Comparison of ENCODE assay signal across 13 cellular contexts in genomic region chr1:184492543-184492942, GRCh38.
A peak's percentile ranks its signal among the peaks of the same experiment; 100 is the strongest.
DNase-seq lines count a peak whose midpoint lies in the region; ATAC-seq and TF ChIP-seq lines count a peak whose summit lies in the region.
"Had no signal": no experiment of that assay in that cellular context is flagged by ENCODE, and none has a peak within 500 bp of the region (broad histone marks: within the 10 kb centered on the region; RNA-seq: fewer than 3 reads in every experiment).

No MANE protein-coding gene starts in this region.

- intact Hi-C loops in activated CD8-positive, alpha-beta T cell treated with anti-CD3 and anti-CD28 coated beads for 36 hours (cut with micrococcal nuclease): no loop called here
- intact Hi-C loops in dendritic cell treated with granulocyte-macrophage colony-stimulating factor and Interleukin-4, amounts not matched to agents 40 ng/mL and 50 ng/mL, for 4 days (cut with micrococcal nuclease): no loop called here

- no peak for TF ChIP-seq CTCF in activated CD8-positive, alpha-beta T cell treated with anti-CD3 and anti-CD28 coated beads for 36 hours (IDR thresholded peaks at IDR 0.05)
- no peak for TF ChIP-seq CTCF in tibial nerve (IDR thresholded peaks at IDR 0.05)
- no peak for TF ChIP-seq CTCF in foreskin keratinocyte (conservative IDR thresholded peaks at IDR 0.05)

- H3K9me3 Mint-ChIP-seq in activated CD8-positive, alpha-beta T cell treated with anti-CD3 and anti-CD28 coated beads for 36 hours: no peaks in the 10 kb centered on the region
- H3K9me3 Mint-ChIP-seq in activated CD8-positive, alpha-beta T cell treated with anti-CD3 and anti-CD28 coated beads, Interleukin-2, amount 10 ng/mL, durations not matched to agents 7 days and 5 days (ENCODE audit: insufficient read depth): no peaks in the 10 kb centered on the region
- no peaks in the 10 kb centered on the region for H3K9me3 Mint-ChIP-seq in dendritic cell treated with granulocyte-macrophage colony-stimulating factor and Interleukin-4, amounts not matched to agents 40 ng/mL and 50 ng/mL, for 4 days
- H3K9me3 Mint-ChIP-seq: activated naive CD4-positive, alpha-beta T cell treated with anti-CD3 and anti-CD28 coated beads, Interleukin-2, amount 10 ng/mL, durations not matched to agents 7 days and 5 days had no signal

- H3K4me3 Mint-ChIP-seq in activated CD8-positive, alpha-beta T cell treated with anti-CD3 and anti-CD28 coated beads for 36 hours: no peak overlapping the region
- no peak overlapping the region for H3K4me3 Mint-ChIP-seq in activated CD8-positive, alpha-beta T cell treated with anti-CD3 and anti-CD28 coated beads, Interleukin-2, amount 10 ng/mL, durations not matched to agents 7 days and 5 days
- no peak overlapping the region for H3K4me3 Mint-ChIP-seq in dendritic cell treated with granulocyte-macrophage colony-stimulating factor and Interleukin-4, amounts not matched to agents 40 ng/mL and 50 ng/mL, for 4 days
- H3K4me3 Mint-ChIP-seq: activated naive CD4-positive, alpha-beta T cell treated with anti-CD3 and anti-CD28 coated beads, Interleukin-2, amount 10 ng/mL, durations not matched to agents 7 days and 5 days had no signal

- H3K27ac ChIP-seq in muscle layer of duodenum (ENCODE audit: low read length): peak overlapping the region; percentile 88
- peak overlapping the region in 3 of 4 donors; percentile 67 to 80 (median 68) for H3K27ac ChIP-seq in tibial nerve
- H3K27ac ChIP-seq in foreskin keratinocyte: no peak overlapping the region

- no peak for TF ChIP-seq POLR2A in tibial nerve (IDR thresholded peaks at IDR 0.05)

- H3K4me1 Mint-ChIP-seq in activated CD8-positive, alpha-beta T cell treated with anti-CD3 and anti-CD28 coated beads for 36 hours (ENCODE audit: low read depth): peaks cover 17% of the 10 kb centered on the region
- H3K4me1 Mint-ChIP-seq in activated CD8-positive, alpha-beta T cell treated with anti-CD3 and anti-CD28 coated beads, Interleukin-2, amount 10 ng/mL, durations not matched to agents 7 days and 5 days (ENCODE audit: low read depth): peaks cover 21% of the 10 kb centered on the region
- peaks cover 11% of the 10 kb centered on the region for H3K4me1 Mint-ChIP-seq in dendritic cell treated with granulocyte-macrophage colony-stimulating factor and Interleukin-4, amounts not matched to agents 40 ng/mL and 50 ng/mL, for 4 days (ENCODE audit: low read depth)

- no peaks in the 10 kb centered on the region for H3K36me3 Mint-ChIP-seq in activated CD8-positive, alpha-beta T cell treated with anti-CD3 and anti-CD28 coated beads for 36 hours (ENCODE audit: low read depth)
- H3K36me3 Mint-ChIP-seq in activated CD8-positive, alpha-beta T cell treated with anti-CD3 and anti-CD28 coated beads, Interleukin-2, amount 10 ng/mL, durations not matched to agents 7 days and 5 days (ENCODE audit: low read depth): no peaks in the 10 kb centered on the region
- H3K36me3 Mint-ChIP-seq in dendritic cell treated with granulocyte-macrophage colony-stimulating factor and Interleukin-4, amounts not matched to agents 40 ng/mL and 50 ng/mL, for 4 days (ENCODE audit: low read depth): no peaks in the 10 kb centered on the region
- H3K36me3 Mint-ChIP-seq: activated naive CD4-positive, alpha-beta T cell treated with anti-CD3 and anti-CD28 coated beads, Interleukin-2, amount 10 ng/mL, durations not matched to agents 7 days and 5 days had no signal

- no peak for DNase-seq in activated CD8-positive, alpha-beta T cell treated with anti-CD3 and anti-CD28 coated beads for 36 hours
- DNase-seq in activated CD8-positive, alpha-beta T cell treated with anti-CD3 and anti-CD28 coated beads, Interleukin-2, amount 10 ng/mL, durations not matched to agents 7 days and 5 days: no peak
- no peak for DNase-seq in tibial nerve (ENCODE audit: low spot score in 2 of 2)
- DNase-seq in NCI-H2196 (lab: John Stamatoyannopoulos, UW; ENCODE audit: unreplicated experiment): no peak
- DNase-seq in MV-4-11 (lab: John Stamatoyannopoulos, UW): no peak
- DNase-seq in foreskin keratinocyte: no peak
- DNase-seq: activated naive CD4-positive, alpha-beta T cell treated with anti-CD3 and anti-CD28 coated beads, Interleukin-2, amount 10 ng/mL, durations not matched to agents 7 days and 5 days; Kasumi-1; T-helper 2 cell; tibial artery had no signal

- no peak for ATAC-seq in activated CD8-positive, alpha-beta T cell treated with anti-CD3 and anti-CD28 coated beads for 36 hours
- ATAC-seq in activated CD8-positive, alpha-beta T cell treated with anti-CD3 and anti-CD28 coated beads, Interleukin-2, amount 10 ng/mL, durations not matched to agents 7 days and 5 days: no peak
- no peak for ATAC-seq in foreskin keratinocyte

- H3K4me3 ChIP-seq in muscle layer of duodenum (ENCODE audit: low read depth in 1 of 2, low read length in 2 of 2): no peak overlapping the region
- H3K4me3 ChIP-seq in tibial nerve: no peak overlapping the region
- H3K4me3 ChIP-seq: lung, tibial artery had no signal

- H3K27me3 ChIP-seq in muscle layer of duodenum (ENCODE audit: low read depth, low read length): no peaks in the 10 kb centered on the region
- no peaks in the 10 kb centered on the region for H3K27me3 ChIP-seq in tibial nerve
- H3K27me3 ChIP-seq in foreskin keratinocyte: no peaks in the 10 kb centered on the region
- H3K27me3 ChIP-seq: tibial artery had no signal

- H3K36me3 ChIP-seq in muscle layer of duodenum (ENCODE audit: control insufficient read depth in 1 of 2, insufficient read depth in 2 of 2, low read length in 2 of 2): no peaks in the 10 kb centered on the region
- no peaks in the 10 kb centered on the region for H3K36me3 ChIP-seq in tibial nerve
- H3K36me3 ChIP-seq: tibial artery had no signal

- TF ChIP-seq EP300 in tibial nerve (IDR thresholded peaks at IDR 0.05): no peak

- H3K4me1 ChIP-seq in muscle layer of duodenum (ENCODE audit: control insufficient read depth in 1 of 2, insufficient read depth in 2 of 2, low read length in 2 of 2) (peaks cover 24 to 32% of the 10 kb centered on the region in 2 donors), tibial nerve (peaks cover 0 to 48% (median 31%) of the 10 kb centered on the region in 4 donors), foreskin keratinocyte (peaks cover 18% of the 10 kb centered on the region)

- peak overlapping the region; percentile 29 for H3K27ac Mint-ChIP-seq in activated CD8-positive, alpha-beta T cell treated with anti-CD3 and anti-CD28 coated beads for 36 hours
- no peak overlapping the region for H3K27ac Mint-ChIP-seq in activated CD8-positive, alpha-beta T cell treated with anti-CD3 and anti-CD28 coated beads, Interleukin-2, amount 10 ng/mL, durations not matched to agents 7 days and 5 days
- H3K27ac Mint-ChIP-seq in dendritic cell treated with granulocyte-macrophage colony-stimulating factor and Interleukin-4, amounts not matched to agents 40 ng/mL and 50 ng/mL, for 4 days: peak overlapping the region; percentile 83

- H3K9me3 ChIP-seq in muscle layer of duodenum (ENCODE audit: control insufficient read depth in 1 of 2, low read length in 2 of 2) (no peaks in the 10 kb centered on the region), tibial nerve (no peaks in the 10 kb centered on the region)
- H3K9me3 ChIP-seq: tibial artery had no signal

- H3K27me3 Mint-ChIP-seq in activated CD8-positive, alpha-beta T cell treated with anti-CD3 and anti-CD28 coated beads for 36 hours: no peaks in the 10 kb centered on the region
- no peaks in the 10 kb centered on the region for H3K27me3 Mint-ChIP-seq in activated CD8-positive, alpha-beta T cell treated with anti-CD3 and anti-CD28 coated beads, Interleukin-2, amount 10 ng/mL, durations not matched to agents 7 days and 5 days (ENCODE audit: low read depth)
- no peaks in the 10 kb centered on the region for H3K27me3 Mint-ChIP-seq in dendritic cell treated with granulocyte-macrophage colony-stimulating factor and Interleukin-4, amounts not matched to agents 40 ng/mL and 50 ng/mL, for 4 days
- H3K27me3 Mint-ChIP-seq: activated naive CD4-positive, alpha-beta T cell treated with anti-CD3 and anti-CD28 coated beads, Interleukin-2, amount 10 ng/mL, durations not matched to agents 7 days and 5 days had no signal

- CTCF ChIA-PET in activated CD8-positive, alpha-beta T cell treated with anti-CD3 and anti-CD28 coated beads for 36 hours (lab: Charles Lee): interaction anchor here (1.4 to 1.6 kb wide), 2 partner anchors 105 to 172 kb away, joined by 3 to 5 read pairs; partner anchors contain the start of gene C1orf21
- CTCF ChIA-PET in activated CD8-positive, alpha-beta T cell treated with anti-CD3 and anti-CD28 coated beads, Interleukin-2, amount 10 ng/mL, durations not matched to agents 7 days and 5 days (lab: Charles Lee): interaction anchor here (0.7 to 1.2 kb wide), 2 partner anchors 71 to 171 kb away, joined by 3 read pairs; no protein-coding TSS in a partner anchor

- POLR2A ChIA-PET in activated CD8-positive, alpha-beta T cell treated with anti-CD3 and anti-CD28 coated beads for 36 hours (lab: Charles Lee): no interaction called here
- POLR2A ChIA-PET in activated CD8-positive, alpha-beta T cell treated with anti-CD3 and anti-CD28 coated beads, Interleukin-2, amount 10 ng/mL, durations not matched to agents 7 days and 5 days (lab: Charles Lee): no interaction called here
